In the genomic region with DNA sequence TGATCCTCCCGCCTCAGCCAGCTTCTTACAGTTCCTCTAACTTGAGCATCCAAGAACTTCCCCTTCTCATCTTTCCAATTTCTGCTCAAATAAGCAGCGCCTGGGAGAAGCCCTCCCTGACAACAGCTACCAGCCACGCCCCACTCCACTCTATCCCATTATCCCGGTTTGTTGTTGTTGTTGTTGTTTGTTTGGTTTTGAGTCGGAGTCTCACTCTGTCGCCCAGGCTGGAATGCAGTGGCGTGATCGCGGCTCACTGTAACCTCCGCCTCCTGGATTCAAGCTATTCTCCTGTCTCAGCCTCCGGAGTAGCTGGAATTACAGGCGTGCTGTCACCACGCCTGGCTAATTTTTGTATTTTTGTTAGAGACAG, we compare ENCODE assay signal across 13 cellular contexts. TPM values are rescaled to one million over a fixed set of nuclear protein-coding genes. Genes with fewer than 3 reads are reported as not detected.
DNase-seq lines count a peak whose midpoint lies in the region; ATAC-seq and TF ChIP-seq lines count a peak whose summit lies in the region.
"Had no signal": no experiment of that assay in that cellular context is flagged by ENCODE, and none has a peak within 500 bp of the region (broad histone marks: within the 10 kb centered on the region; RNA-seq: fewer than 3 reads in every experiment).

No MANE protein-coding gene starts in this region.

- H2BK5ac ChIP-seq in IMR-90 (ENCODE audit: low read depth, low read length, poor library complexity, severe bottlenecking): no peak overlapping the region
- H2BK5ac ChIP-seq in neuronal stem cell (ENCODE audit: low read length): no peak overlapping the region

- peaks cover 1% of the 10 kb centered on the region for H3K36me3 Mint-ChIP-seq in activated CD8-positive, alpha-beta memory T cell treated with anti-CD3 and anti-CD28 coated beads, Interleukin-2, amount 10 ng/mL, durations not matched to agents 7 days and 5 days
- peaks cover 1% of the 10 kb centered on the region for H3K36me3 Mint-ChIP-seq in central memory CD8-positive, alpha-beta T cell (ENCODE audit: insufficient read depth)

- H3K14ac ChIP-seq in IMR-90 (replicated peaks; ENCODE audit: low read depth, low read length): no peak overlapping the region
- no peak overlapping the region for H3K14ac ChIP-seq in neuronal stem cell (ENCODE audit: low read length)

- no peak overlapping the region for H2BK12ac ChIP-seq in neuronal stem cell (ENCODE audit: low read length)

- no peak for TF ChIP-seq CTCF in IMR-90 (conservative IDR thresholded peaks at IDR 0.05; ENCODE audit: low read depth, low read length)

- no peak overlapping the region for H3K4me3 Mint-ChIP-seq in activated CD8-positive, alpha-beta memory T cell treated with anti-CD3 and anti-CD28 coated beads, Interleukin-2, amount 10 ng/mL, durations not matched to agents 7 days and 5 days
- peak overlapping the region; percentile 59 for H3K4me3 Mint-ChIP-seq in central memory CD8-positive, alpha-beta T cell

- peaks cover 10% of the 10 kb centered on the region for H3K4me1 Mint-ChIP-seq in activated CD8-positive, alpha-beta memory T cell treated with anti-CD3 and anti-CD28 coated beads, Interleukin-2, amount 10 ng/mL, durations not matched to agents 7 days and 5 days
- H3K4me1 Mint-ChIP-seq in central memory CD8-positive, alpha-beta T cell: peaks cover 13% of the 10 kb centered on the region

- H2BK120ac ChIP-seq in IMR-90 (ENCODE audit: low read depth, low read length): no peak overlapping the region
- no peak overlapping the region for H2BK120ac ChIP-seq in neuronal stem cell (ENCODE audit: low read depth, low read length)

- POLR2A ChIA-PET in IMR-90 (lab: Charles Lee; ENCODE audit: unreplicated experiment): no interaction called here

- H3K56ac ChIP-seq in IMR-90 (ENCODE audit: extremely low read depth, insufficient read depth, low read length): no peak overlapping the region

- peak overlapping the region; percentile 19 for H3K27ac Mint-ChIP-seq in activated CD8-positive, alpha-beta memory T cell treated with anti-CD3 and anti-CD28 coated beads, Interleukin-2, amount 10 ng/mL, durations not matched to agents 7 days and 5 days
- H3K27ac Mint-ChIP-seq in central memory CD8-positive, alpha-beta T cell (ENCODE audit: low read depth): no peak overlapping the region

- BruUV-seq in IMR-90 (replicated peaks; lab: Mats Ljungman, UMichigan): no TSS peak

- H4K91ac ChIP-seq in IMR-90 (ENCODE audit: insufficient read depth, low read depth, low read length) (no peak overlapping the region), neuronal stem cell (ENCODE audit: low read depth, low read length, poor library complexity) (no peak overlapping the region)

- H3K9ac ChIP-seq in IMR-90 (ENCODE audit: low read depth, low read length): no peak overlapping the region
- H3K9ac ChIP-seq in neuronal stem cell (ENCODE audit: low read depth, low read length, poor library complexity): no peak overlapping the region

- H3K36me3 ChIP-seq in IMR-90 (ENCODE audit: control insufficient read depth, insufficient read depth, low read length) (no peaks in the 10 kb centered on the region), neuronal stem cell (replicated peaks in 1 of 2; ENCODE audit: control insufficient read depth in 2 of 2, insufficient read depth in 2 of 2, low read length in 2 of 2) (peaks cover 0 to 11% of the 10 kb centered on the region in 2 donors)

- H3K27me3 ChIP-seq in IMR-90 (ENCODE audit: control insufficient read depth, insufficient read depth, low read length): peaks cover 5% of the 10 kb centered on the region; the same call in 1 of the 2 replicates
- H3K27me3 ChIP-seq in neuronal stem cell (ENCODE audit: control insufficient read depth in 3 of 3, insufficient read depth in 3 of 3, low read depth in 1 of 3, low read length in 3 of 3): peaks cover 0 to 5% (median 2%) of the 10 kb centered on the region in 3 experiments
- H3K27me3 ChIP-seq: dorsolateral prefrontal cortex had no signal

- H3K4ac ChIP-seq in IMR-90 (ENCODE audit: low read depth, low read length) (no peak overlapping the region), neuronal stem cell (ENCODE audit: low read length) (no peak overlapping the region)

- peak overlapping the region; percentile 86 for H2AFZ ChIP-seq in IMR-90 (replicated peaks; ENCODE audit: low read length, poor library complexity)
- peak overlapping the region; percentile 80 for H2AFZ ChIP-seq in neuronal stem cell (ENCODE audit: low read length)

- H3K9me1 ChIP-seq in IMR-90 (ENCODE audit: insufficient read depth, low read length): 0 out of 2 replicates have a peak, but pooled peaks cover 4% of the 10 kb centered on the region

- no peaks in the 10 kb centered on the region for H3K9me3 Mint-ChIP-seq in activated CD8-positive, alpha-beta memory T cell treated with anti-CD3 and anti-CD28 coated beads, Interleukin-2, amount 10 ng/mL, durations not matched to agents 7 days and 5 days (ENCODE audit: low read depth)
- H3K9me3 Mint-ChIP-seq in central memory CD8-positive, alpha-beta T cell: no peaks in the 10 kb centered on the region

- H2BK20ac ChIP-seq in IMR-90 (ENCODE audit: low read depth, low read length): no peak overlapping the region

- peaks cover 41% of the 10 kb centered on the region for H3K27me3 Mint-ChIP-seq in activated CD8-positive, alpha-beta memory T cell treated with anti-CD3 and anti-CD28 coated beads, Interleukin-2, amount 10 ng/mL, durations not matched to agents 7 days and 5 days
- peaks cover 62% of the 10 kb centered on the region for H3K27me3 Mint-ChIP-seq in central memory CD8-positive, alpha-beta T cell

- H2BK15ac ChIP-seq in IMR-90 (ENCODE audit: low read depth, low read length): no peak overlapping the region
- peak overlapping the region; percentile 32 for H2BK15ac ChIP-seq in neuronal stem cell (ENCODE audit: low read length)

- WGBS in IMR-90 (ENCODE audit: extremely low coverage in 2 of 2, insufficient read length in 1 of 2), 2 experiments: 93% methylated on average over 2 of the region's 13 CpGs; no CpG with 5 or more reads in 1 of the 2 experiments
- WGBS in neuronal stem cell (ENCODE audit: extremely low coverage in 2 of 2, insufficient read length in 2 of 2, insufficient replicate concordance in 1 of 2), 2 donors: no CpG with 5 or more reads among the region's 13 CpGs

- H3K27ac ChIP-seq in IMR-90 (ENCODE audit: insufficient read depth, low read length): no peak overlapping the region
- no peak overlapping the region for H3K27ac ChIP-seq in neuronal stem cell (replicated peaks; ENCODE audit: low read length)
- H3K27ac ChIP-seq: skin epidermis had no signal

- H3K79me1 ChIP-seq in IMR-90 (ENCODE audit: low read depth in 1 of 2, low read length in 2 of 2) (peaks cover 3 to 5% of the 10 kb centered on the region in 2 experiments; a peak in 1 of 4 replicates), neuronal stem cell (ENCODE audit: low read depth, low read length) (peaks cover 12% of the 10 kb centered on the region)

- TF ChIP-seq RAD21 in IMR-90 (IDR thresholded peaks at IDR 0.05; ENCODE audit: low read length): no peak

- no peak for ATAC-seq in activated CD8-positive, alpha-beta memory T cell treated with anti-CD3 and anti-CD28 coated beads, Interleukin-2, amount 10 ng/mL, durations not matched to agents 7 days and 5 days
- ATAC-seq in IMR-90 (ENCODE audit: low read depth): no peak
- ATAC-seq in central memory CD8-positive, alpha-beta T cell (replicated peaks; ENCODE audit: extremely low read depth, poor library complexity, severe bottlenecking): no peak
- no peak for ATAC-seq in HG02870 (IDR thresholded peaks at IDR 0.05; ENCODE audit: unreplicated experiment)

- no peak overlapping the region for H2AK9ac ChIP-seq in IMR-90 (replicated peaks; ENCODE audit: low read depth, low read length, poor library complexity)

- H2AK5ac ChIP-seq in IMR-90 (ENCODE audit: low read depth, low read length) (no peak overlapping the region), neuronal stem cell (ENCODE audit: low read depth, low read length) (no peak overlapping the region)

- H3K23ac ChIP-seq in IMR-90 (ENCODE audit: low read depth, low read length) (no peak overlapping the region), neuronal stem cell (ENCODE audit: low read depth, low read length, poor library complexity) (no peak overlapping the region)

- no peak overlapping the region for H3K18ac ChIP-seq in IMR-90 (ENCODE audit: low read depth, low read length)
- no peak overlapping the region for H3K18ac ChIP-seq in neuronal stem cell (ENCODE audit: low read length)

- no peak overlapping the region for H3K4me2 ChIP-seq in IMR-90 (ENCODE audit: low read depth, low read length)
- H3K4me2 ChIP-seq in neuronal stem cell (ENCODE audit: insufficient read depth, low read length, poor library complexity, severe bottlenecking): no peak overlapping the region

- H4K5ac ChIP-seq in IMR-90 (ENCODE audit: low read depth, low read length): no peak overlapping the region

- intact Hi-C loops in IMR-90 (cut with micrococcal nuclease): loop anchor here (10.0 kb wide), 1 partner anchor 167 kb away; no protein-coding TSS in a partner anchor

- H3K4me1 ChIP-seq in IMR-90 (ENCODE audit: control insufficient read depth, insufficient read depth, low read length): peaks cover 6% of the 10 kb centered on the region
- peaks cover 19 to 21% of the 10 kb centered on the region in 2 donors for H3K4me1 ChIP-seq in neuronal stem cell (ENCODE audit: control insufficient read depth in 2 of 2, insufficient read depth in 1 of 2, low read depth in 1 of 2, low read length in 2 of 2)

- CTCF ChIA-PET in activated CD8-positive, alpha-beta memory T cell treated with anti-CD3 and anti-CD28 coated beads, Interleukin-2, amount 10 ng/mL, durations not matched to agents 7 days and 5 days (lab: Charles Lee): no interaction called here
- CTCF ChIA-PET in IMR-90 (lab: Yijun Ruan, JAX): no interaction called here

- dilution Hi-C loops in IMR-90 (cut with HindIII; ENCODE audit: low sequenced_read_pairs, unreplicated experiment): no loop called here

- peaks cover 15% of the 10 kb centered on the region for H4K20me1 ChIP-seq in IMR-90 (ENCODE audit: insufficient read depth, low read length)

- H4K8ac ChIP-seq in IMR-90 (ENCODE audit: low read depth in 2 of 2, low read length in 2 of 2) (no peak overlapping the region), neuronal stem cell (ENCODE audit: low read depth, low read length) (no peak overlapping the region)

- no peaks in the 10 kb centered on the region for H3K9me3 ChIP-seq in IMR-90 (ENCODE audit: control insufficient read depth, insufficient read depth, low read length)
- peaks cover 0 to 6% of the 10 kb centered on the region in 2 donors for H3K9me3 ChIP-seq in neuronal stem cell (replicated peaks in 1 of 2; ENCODE audit: control insufficient read depth in 2 of 2, insufficient read depth in 1 of 2, low read depth in 1 of 2, low read length in 2 of 2)

- in situ Hi-C loops in IMR-90 (cut with MboI; ENCODE audit: low sequenced_read_pairs): no loop called here

- no peak overlapping the region for H3K4me3 ChIP-seq in IMR-90 (ENCODE audit: insufficient read depth, low read depth, low read length)
- no peak overlapping the region for H3K4me3 ChIP-seq in neuronal stem cell (ENCODE audit: low read length in 2 of 2)
- H3K4me3 ChIP-seq: lung had no signal

- DNase-seq in activated CD8-positive, alpha-beta memory T cell treated with anti-CD3 and anti-CD28 coated beads, Interleukin-2, amount 10 ng/mL, durations not matched to agents 7 days and 5 days: no peak
- no peak for DNase-seq in activated CD8-positive, alpha-beta memory T cell treated with anti-CD3 and anti-CD28 coated beads for 24 hours
- no peak for DNase-seq in IMR-90
- no peak for DNase-seq in central memory CD8-positive, alpha-beta T cell (ENCODE audit: low spot score in 2 of 2)
- no peak for DNase-seq in neuronal stem cell (ENCODE audit: low spot score)
- no peak for DNase-seq in activated effector memory CD4-positive, alpha-beta T cell treated with Interleukin-2 at 50 U/mL for 16 hours
- DNase-seq in NCI-H1436 treated with DMSO at 0.1 percent for 48 hours (lab: John Stamatoyannopoulos, UW): no peak
- DNase-seq: Kasumi-1, NCI-H187 treated with DMSO at 0.1 percent for 48 hours had no signal

- TF ChIP-seq POLR2A in IMR-90 (IDR thresholded peaks at IDR 0.05; ENCODE audit: low read depth, low read length): no peak

RNA-seq across cellular contexts. Expression of gene PTPRS, which starts 0.8 kb away (rescaled TPM):
- total RNA-seq in activated CD8-positive, alpha-beta memory T cell treated with anti-CD3 and anti-CD28 coated beads, Interleukin-2, amount 10 ng/mL, durations not matched to agents 7 days and 5 days: under 1 TPM; 0.16 to 0.32 TPM
- 40.1 and 43.3 TPM in 2 replicates for total RNA-seq in IMR-90 (2012; rRNA removed)
- 51.9 and 56.5 TPM in 2 replicates for polyA plus RNA-seq in IMR-90 (2012; rRNA removed)
- polyA plus RNA-seq in IMR-90 (2012; cell fraction: cytosol; rRNA removed): 38.6 and 74.6 TPM in 2 replicates
- 97.2 and 218 TPM in 2 replicates for polyA plus RNA-seq in IMR-90 (2012; cell fraction: nucleus; rRNA removed; ENCODE audit: low replicate concordance)
- 162 TPM for polyA plus RNA-seq in neuronal stem cell (2013, experiment 1 of 2)
- polyA plus RNA-seq in neuronal stem cell (2013, experiment 2 of 2): 172 TPM

Comparison
In these comparisons a context has a peak if more than half of its experiments do, and no peak if none do; other contexts are left out.
1. RNA of gene PTPRS, which starts 0.8 kb away (total RNA-seq): 40.1 to 43.3 TPM in IMR-90; 0.16 to 0.32 TPM in activated CD8-positive, alpha-beta memory T cell treated with anti-CD3 and anti-CD28 coated beads, Interleukin-2, amount 10 ng/mL, durations not matched to agents 7 days and 5 days; every median in the first group is over 10 times any median in the second.